8 cellular contexts compared by ENCODE assay signal in the genomic region with DNA sequence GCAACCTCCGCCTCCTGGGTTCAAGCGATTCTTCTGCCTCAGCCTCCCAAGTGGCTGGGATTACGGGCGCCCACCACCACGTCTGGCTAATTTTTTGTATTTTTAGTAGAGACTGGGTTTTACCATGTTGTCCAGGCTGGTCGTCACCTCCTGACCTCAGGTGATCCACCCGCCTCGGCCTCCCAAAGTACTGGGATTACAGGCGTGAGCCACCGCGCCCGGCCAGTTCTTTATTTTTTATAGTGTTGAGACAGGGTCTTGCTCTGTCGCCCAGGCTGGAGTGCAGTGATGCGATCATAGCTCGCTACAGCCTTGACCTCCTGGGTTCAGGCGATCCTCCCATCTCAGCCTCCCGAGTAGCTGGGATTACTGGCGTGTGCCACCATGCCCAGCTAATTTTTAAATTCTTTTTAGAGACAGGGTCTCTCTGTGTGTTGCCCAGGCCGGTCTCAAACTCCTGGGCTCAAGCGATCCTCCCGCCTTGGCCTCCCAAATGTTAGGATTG. TPM values are rescaled to one million over a fixed set of nuclear protein-coding genes. Genes with fewer than 3 reads are reported as not detected.
DNase-seq lines count a peak whose midpoint lies in the region; ATAC-seq and TF ChIP-seq lines count a peak whose summit lies in the region.
"Not testable (repeated sequence)": the region's sequence is repeated elsewhere in the genome, so short reads cannot be mapped to it uniquely, and the experiment has no call there.

No MANE protein-coding gene starts in this region.

- peaks cover 21 to 41% of the 10 kb centered on the region in 2 experiments for H3K4me1 ChIP-seq in HCT116 (ENCODE audit: control insufficient read depth in 1 of 2, insufficient read depth in 2 of 2, low read length in 2 of 2)
- H3K4me1 ChIP-seq in SJSA1 (replicated peaks), result peaks cover 21% of the 10 kb centered on the region
- peaks cover 62% of the 10 kb centered on the region for H3K4me1 ChIP-seq in effector memory CD4-positive, alpha-beta T cell (ENCODE audit: control insufficient read depth, insufficient read depth, low read length, poor library complexity, severe bottlenecking)
- not testable (repeated sequence) for H3K4me1 ChIP-seq in iPS-15b (ENCODE audit: control insufficient read depth, insufficient read depth, low read length)

- peak overlapping the region; percentile 92 for H3K4me3 Mint-ChIP-seq in activated naive CD8-positive, alpha-beta T cell
- peak overlapping the region; percentile 91 for H3K4me3 Mint-ChIP-seq in natural killer cell treated with Interleukin-12 subunit alpha and Interleukin-12 subunit beta and Interleukin-15 and Interleukin-18, amount 100 ng/mL, for 72 hours
- H3K4me3 Mint-ChIP-seq in stimulated activated effector memory CD8-positive, alpha-beta T cell treated with anti-CD3 and anti-CD28 coated beads, Interleukin-12 subunit alpha, Interleukin-12 subunit beta, amount 100 ng/mL, for 72 hours, result peak overlapping the region; percentile 89

- peak overlapping the region; percentile 98 for H3K27ac Mint-ChIP-seq in activated naive CD8-positive, alpha-beta T cell
- peak overlapping the region; percentile 93 to 96 for H3K27ac Mint-ChIP-seq in natural killer cell treated with Interleukin-12 subunit alpha and Interleukin-12 subunit beta and Interleukin-15 and Interleukin-18, amount 100 ng/mL, for 72 hours
- H3K27ac Mint-ChIP-seq in stimulated activated effector memory CD8-positive, alpha-beta T cell treated with anti-CD3 and anti-CD28 coated beads, Interleukin-12 subunit alpha, Interleukin-12 subunit beta, amount 100 ng/mL, for 72 hours, result peak overlapping the region; percentile 99

- H3K79me2 ChIP-seq in HCT116 (ENCODE audit: insufficient read depth, low read length), result not testable (repeated sequence)

- DNase-seq in AG04449 (ENCODE audit: low read depth, low spot score); HCT116 (ENCODE audit: low read depth, low spot score); SJSA1 (ENCODE audit: low read depth in 1 of 2, low spot score in 2 of 2); effector memory CD4-positive, alpha-beta T cell; natural killer cell treated with Interleukin-12 subunit alpha and Interleukin-12 subunit beta and Interleukin-15 and Interleukin-18, amount 100 ng/mL, for 72 hours (ENCODE audit: low spot score); stimulated activated effector memory CD8-positive, alpha-beta T cell treated with anti-CD3 and anti-CD28 coated beads, Interleukin-12 subunit alpha, Interleukin-12 subunit beta, amount 100 ng/mL, for 72 hours (ENCODE audit: low spot score in 2 of 2): not testable (repeated sequence)

- peak overlapping the region; percentile 79 for H3K4me3 ChIP-seq in AG04449 (ENCODE audit: low read depth, low read length)
- H3K4me3 ChIP-seq in HCT116 (replicated peaks in 1 of 2; ENCODE audit: low read depth in 1 of 2, low read length in 2 of 2), result peak overlapping the region; percentile 59 to 78
- H3K4me3 ChIP-seq in SJSA1, result peak overlapping the region; percentile 99
- peak overlapping the region; percentile 15 for H3K4me3 ChIP-seq in effector memory CD4-positive, alpha-beta T cell (ENCODE audit: insufficient read depth, low read depth, low read length, poor library complexity, severe bottlenecking)
- peak overlapping the region; percentile 76 for H3K4me3 ChIP-seq in iPS-15b (ENCODE audit: low read depth, low read length)

- CTCF ChIA-PET in AG04449 (lab: Yijun Ruan, JAX), result interaction anchor here (1.2 to 4.9 kb wide), 5 partner anchors 9 to 160 kb away, joined by 4 to 41 read pairs (median 5); a partner anchor contains a TSS
- CTCF ChIA-PET in HCT116 (lab: Charles Lee), result interaction anchor here (1.0 to 2.0 kb wide), 5 partner anchors 9 to 167 kb away, joined by 4 to 21 read pairs (median 5); a partner anchor contains a TSS

- H3K36me3 Mint-ChIP-seq in activated naive CD8-positive, alpha-beta T cell; natural killer cell treated with Interleukin-12 subunit alpha and Interleukin-12 subunit beta and Interleukin-15 and Interleukin-18, amount 100 ng/mL, for 72 hours: not testable (repeated sequence)
- peaks cover 33% of the 10 kb centered on the region for H3K36me3 Mint-ChIP-seq in stimulated activated effector memory CD8-positive, alpha-beta T cell treated with anti-CD3 and anti-CD28 coated beads, Interleukin-12 subunit alpha, Interleukin-12 subunit beta, amount 100 ng/mL, for 72 hours

- H3K27me3 Mint-ChIP-seq in activated naive CD8-positive, alpha-beta T cell; natural killer cell treated with Interleukin-12 subunit alpha and Interleukin-12 subunit beta and Interleukin-15 and Interleukin-18, amount 100 ng/mL, for 72 hours: not testable (repeated sequence)

- not testable (repeated sequence) for H3K9me2 ChIP-seq in HCT116 (ENCODE audit: insufficient read depth)

- H3K9me3 Mint-ChIP-seq in activated naive CD8-positive, alpha-beta T cell (ENCODE audit: low read depth); natural killer cell treated with Interleukin-12 subunit alpha and Interleukin-12 subunit beta and Interleukin-15 and Interleukin-18, amount 100 ng/mL, for 72 hours; stimulated activated effector memory CD8-positive, alpha-beta T cell treated with anti-CD3 and anti-CD28 coated beads, Interleukin-12 subunit alpha, Interleukin-12 subunit beta, amount 100 ng/mL, for 72 hours: not testable (repeated sequence)

- H3K27ac ChIP-seq in HCT116 (ENCODE audit: low read depth, low read length), result peak overlapping the region; percentile 95
- peak overlapping the region; percentile 100 for H3K27ac ChIP-seq in SJSA1
- peak overlapping the region; percentile 99 for H3K27ac ChIP-seq in effector memory CD4-positive, alpha-beta T cell (ENCODE audit: insufficient read depth, low read length, poor library complexity, severe bottlenecking)

- H3K9me3 ChIP-seq in HCT116 (ENCODE audit: control insufficient read depth in 1 of 2, insufficient read depth in 1 of 2, low read depth in 1 of 2, low read length in 2 of 2); SJSA1 (replicated peaks); effector memory CD4-positive, alpha-beta T cell (ENCODE audit: control insufficient read depth, low read length); iPS-15b (ENCODE audit: control insufficient read depth, insufficient read depth, low read length): not testable (repeated sequence)

- RAD21 ChIA-PET in HCT116 (lab: Charles Lee; ENCODE audit: low non-redundant PET in 1 of 2, low total read pairs in 2 of 2, uncharacterized antibody in 2 of 2, unreplicated experiment in 2 of 2), result interaction anchor here (0.8 to 1.4 kb wide), 2 partner anchors 101 kb away, joined by 3 read pairs; a partner anchor contains a TSS

- TF ChIP-seq CTCF in AG04449 (IDR thresholded peaks at IDR 0.05; ENCODE audit: insufficient read depth, low read length, missing control alignments); HCT116 (IDR thresholded peaks at IDR 0.05 in 2 of 3, conservative IDR thresholded peaks at IDR 0.05 in 1 of 3; ENCODE audit: borderline replicate concordance in 1 of 3, insufficient read depth in 1 of 3, low read depth in 2 of 3, low read length in 2 of 3): not testable (repeated sequence)

- H3K27me3 ChIP-seq in HCT116 (ENCODE audit: insufficient read depth, low read length); SJSA1 (replicated peaks); effector memory CD4-positive, alpha-beta T cell (replicated peaks; ENCODE audit: control insufficient read depth, insufficient read depth, low read length, poor library complexity, severe bottlenecking); iPS-15b (ENCODE audit: control insufficient read depth, insufficient read depth, low read length): not testable (repeated sequence)

- H3K36me3 ChIP-seq in HCT116 (ENCODE audit: control insufficient read depth in 1 of 2, insufficient read depth in 2 of 2, low read length in 2 of 2); effector memory CD4-positive, alpha-beta T cell (ENCODE audit: control insufficient read depth, insufficient read depth, low read length); iPS-15b (ENCODE audit: control insufficient read depth, insufficient read depth, low read length): not testable (repeated sequence)
- peaks cover 26% of the 10 kb centered on the region for H3K36me3 ChIP-seq in SJSA1

- H2AFZ ChIP-seq in HCT116 (ENCODE audit: low read depth, low read length, poor library complexity, severe bottlenecking), result not testable (repeated sequence)

- POLR2A ChIA-PET in AG04449 (lab: Yijun Ruan, JAX), result interaction anchor here (1.0 to 2.1 kb wide), 6 partner anchors 9 to 594 kb away, joined by 3 to 22 read pairs (median 6); a partner anchor contains a TSS
- POLR2A ChIA-PET in HCT116 (lab: Charles Lee), result interaction anchor here (0.9 to 3.1 kb wide), 17 partner anchors 9 to 248 kb away, joined by 3 to 69 read pairs (median 6); a partner anchor contains a TSS

- not testable (repeated sequence) for H4K20me1 ChIP-seq in HCT116 (ENCODE audit: insufficient read depth)

- H3K9ac ChIP-seq in HCT116 (ENCODE audit: low read length), result peak overlapping the region; percentile 87
- H3K9ac ChIP-seq in iPS-15b (ENCODE audit: low read depth, low read length), result peak overlapping the region; percentile 81

- intact Hi-C loops in HCT116 (cut with micrococcal nuclease), result loop anchor here (10.0 kb wide), 1 partner anchor 100 kb away; a partner anchor contains a TSS

- not testable (repeated sequence) for TF ChIP-seq POLR2A in HCT116 (IDR thresholded peaks at IDR 0.05; ENCODE audit: borderline replicate concordance, extremely low read depth, insufficient read depth, insufficient read length)

- not testable (repeated sequence) for TF ChIP-seq RAD21 in HCT116 (IDR thresholded peaks at IDR 0.05; ENCODE audit: low read depth)

- H3K4me1 Mint-ChIP-seq in activated naive CD8-positive, alpha-beta T cell (ENCODE audit: low read depth), result peaks cover 50% of the 10 kb centered on the region
- H3K4me1 Mint-ChIP-seq in natural killer cell treated with Interleukin-12 subunit alpha and Interleukin-12 subunit beta and Interleukin-15 and Interleukin-18, amount 100 ng/mL, for 72 hours (ENCODE audit: low read depth in 2 of 2), result peaks cover 42 to 46% of the 10 kb centered on the region in 2 donors
- H3K4me1 Mint-ChIP-seq in stimulated activated effector memory CD8-positive, alpha-beta T cell treated with anti-CD3 and anti-CD28 coated beads, Interleukin-12 subunit alpha, Interleukin-12 subunit beta, amount 100 ng/mL, for 72 hours, result peaks cover 55% of the 10 kb centered on the region

- ATAC-seq in HCT116; natural killer cell treated with Interleukin-12 subunit alpha and Interleukin-12 subunit beta and Interleukin-15 and Interleukin-18, amount 100 ng/mL, for 72 hours; stimulated activated effector memory CD8-positive, alpha-beta T cell treated with anti-CD3 and anti-CD28 coated beads, Interleukin-12 subunit alpha, Interleukin-12 subunit beta, amount 100 ng/mL, for 72 hours: not testable (repeated sequence)

- BruUV-seq in HCT116 (replicated peaks; lab: Mats Ljungman, UMichigan), result TSS peak; percentile 94

- H3K4me2 ChIP-seq in HCT116 (ENCODE audit: low read length), result peak overlapping the region; percentile 87

RNA-seq across cellular contexts. Expression of a gene that starts 0.6 kb away (rescaled TPM):
- total RNA-seq in HCT116 (2021; ENCODE audit: unreplicated experiment), result 31.9 TPM
- polyA plus RNA-seq in HCT116 (2012), result 29.8 and 35.3 TPM in 2 replicates
- 0.25 and 5.4 TPM in 2 replicates for total RNA-seq in SJSA1 (2014; rRNA removed; shearing (Covaris generic))
- total RNA-seq in natural killer cell treated with Interleukin-12 subunit alpha and Interleukin-12 subunit beta and Interleukin-15 and Interleukin-18, amount 100 ng/mL, for 72 hours, result 10 to 100 TPM; 15.5 to 16.8 TPM

RNA-seq across cellular contexts. Expression of a gene that starts 12.1 kb away (rescaled TPM):
- total RNA-seq in HCT116 (2021; ENCODE audit: unreplicated experiment), result 1.3 TPM
- polyA plus RNA-seq in HCT116 (2012), result 1.3 and 1.5 TPM in 2 replicates
- total RNA-seq in SJSA1 (2014; rRNA removed; shearing (Covaris generic)), result not detected in 2 replicates
- total RNA-seq in natural killer cell treated with Interleukin-12 subunit alpha and Interleukin-12 subunit beta and Interleukin-15 and Interleukin-18, amount 100 ng/mL, for 72 hours, result 1 to 10 TPM; 1.5 to 2.0 TPM

Comparison
In these comparisons a context has a peak if more than half of its experiments do, and no peak if none do; other contexts are left out.
1. H3K4me3 ChIP-seq: peak in every context shown above with its lines; median percentile 99 in SJSA1; 79 in AG04449; 76 in iPS-15b; 68 in HCT116; 15 in effector memory CD4-positive, alpha-beta T cell.